Comparison of ENCODE assay signal across 18 cellular contexts in genomic region chr3:126469479-126469878, GRCh38. TPM values are rescaled to one million over a fixed set of nuclear protein-coding genes. Genes with fewer than 3 reads are reported as not detected.
DNase-seq lines count a peak whose midpoint lies in the region; ATAC-seq and TF ChIP-seq lines count a peak whose summit lies in the region.
"Had no signal": no experiment of that assay in that cellular context is flagged by ENCODE, and none has a peak within 500 bp of the region (broad histone marks: within the 10 kb centered on the region; RNA-seq: fewer than 3 reads in every experiment).

No MANE protein-coding gene starts in this region.

- TF ChIP-seq CTCF in right lobe of liver (IDR thresholded peaks at IDR 0.05) (no peak), suprapubic skin (IDR thresholded peaks at IDR 0.05) (no peak), testis (IDR thresholded peaks at IDR 0.05) (no peak)

- H3K4me1 ChIP-seq in right cardiac atrium (ENCODE audit: control insufficient read depth, insufficient read depth, low read length) (peaks cover 18% of the 10 kb centered on the region), right lobe of liver (peaks cover 3 to 68% (median 41%) of the 10 kb centered on the region in 4 donors), suprapubic skin (peaks cover 46% of the 10 kb centered on the region), testis (peaks cover 26% of the 10 kb centered on the region)

- TF ChIP-seq POLR2A in right lobe of liver (IDR thresholded peaks at IDR 0.05): no peak
- no peak for TF ChIP-seq POLR2A in suprapubic skin (IDR thresholded peaks at IDR 0.05)
- TF ChIP-seq POLR2A in testis (IDR thresholded peaks at IDR 0.05): no peak

- H3K27ac Mint-ChIP-seq in T-helper 17 cell: peak overlapping the region; percentile 27
- H3K27ac Mint-ChIP-seq: memory B cell had no signal

- ATAC-seq in Right ventricle myocardium superior (ENCODE audit: poor library complexity): peak; percentile 30
- ATAC-seq in right cardiac atrium: no peak
- no peak for ATAC-seq in T-helper 17 cell
- ATAC-seq in right lobe of liver: no peak
- ATAC-seq: SK-N-SH treated with all-trans-retinoic acid at 6 μM for 48 hours had no signal

- H3K36me3 Mint-ChIP-seq in T-helper 17 cell (ENCODE audit: low read depth): peaks cover 10% of the 10 kb centered on the region

- H3K27me3 ChIP-seq in right cardiac atrium (ENCODE audit: control insufficient read depth, insufficient read depth) (no peaks in the 10 kb centered on the region), right lobe of liver (no peaks in the 10 kb centered on the region), suprapubic skin (no peaks in the 10 kb centered on the region), testis (no peaks in the 10 kb centered on the region)

- no peak overlapping the region for H3K4me3 ChIP-seq in right cardiac atrium (ENCODE audit: low read length)
- H3K4me3 ChIP-seq in right lobe of liver: no peak overlapping the region
- no peak overlapping the region for H3K4me3 ChIP-seq in suprapubic skin
- no peak overlapping the region for H3K4me3 ChIP-seq in testis

- WGBS in right cardiac atrium: 75% methylated on average over 11 of the region's 11 CpGs
- WGBS in right lobe of liver (ENCODE audit: insufficient coverage, low coverage, low lambda C conversion rate, missing lambda C conversion rate): 86% methylated on average over 11 of the region's 11 CpGs
- 95% methylated on average over 11 of the region's 11 CpGs for WGBS in suprapubic skin
- 93 to 97% methylated on average over 11 of the region's 11 CpGs for WGBS in testis, 2 donors

- intact Hi-C loops in Right ventricle myocardium superior (cut with DNase I) (no loop called here), right cardiac atrium (cut with DNase I) (no loop called here), right lobe of liver (cut with DNase I) (no loop called here), testis (cut with DNase I; ENCODE audit: low total_unique reads) (no loop called here)

- peaks cover 53% of the 10 kb centered on the region for H3K4me1 Mint-ChIP-seq in T-helper 17 cell

- H3K9me3 ChIP-seq in right cardiac atrium (ENCODE audit: control insufficient read depth, low read length) (no peaks in the 10 kb centered on the region), T-helper 17 cell (ENCODE audit: control insufficient read depth, low read length, poor library complexity, severe bottlenecking) (no peaks in the 10 kb centered on the region), right lobe of liver (no peaks in the 10 kb centered on the region), suprapubic skin (no peaks in the 10 kb centered on the region), testis (no peaks in the 10 kb centered on the region)

- H3K27ac ChIP-seq in right cardiac atrium (ENCODE audit: low read length) (no peak overlapping the region), right lobe of liver (peak overlapping the region in 1 of 3 donors; percentile 34), suprapubic skin (no peak overlapping the region), testis (no peak overlapping the region)

- H3K27me3 Mint-ChIP-seq in T-helper 17 cell: no peaks in the 10 kb centered on the region
- H3K27me3 Mint-ChIP-seq: memory B cell had no signal

- H3K36me3 ChIP-seq in right lobe of liver (peaks cover 11 to 55% (median 34%) of the 10 kb centered on the region in 4 donors), suprapubic skin (peaks cover 66% of the 10 kb centered on the region), testis (ENCODE audit: low read depth, missing control alignments) (no peaks in the 10 kb centered on the region)

- TF ChIP-seq EP300 in suprapubic skin (IDR thresholded peaks at IDR 0.05): no peak

- no peak for DNase-seq in Right ventricle myocardium superior
- no peak for DNase-seq in right cardiac atrium
- DNase-seq in T-helper 17 cell: no peak
- DNase-seq in right lobe of liver: peak; percentile 23 to 51 (median 40)
- DNase-seq in suprapubic skin (ENCODE audit: low spot score in 2 of 2): peak; percentile 40 to 72
- no peak for DNase-seq in KG1 (lab: John Stamatoyannopoulos, UW)
- no peak for DNase-seq in testis
- no peak for DNase-seq in NCI-H1436 treated with DMSO at 0.1 percent for 48 hours (lab: John Stamatoyannopoulos, UW)
- DNase-seq: activated CD8-positive, alpha-beta memory T cell treated with anti-CD3 and anti-CD28 coated beads, Interleukin-2, amount 50 U/mL, for 48 hours; DMS79; NCI-H2171 treated with DMSO at 0.1 percent for 48 hours had no signal

- H3K4me3 Mint-ChIP-seq in T-helper 17 cell: no peak overlapping the region
- H3K4me3 Mint-ChIP-seq: memory B cell had no signal

RNA-seq across cellular contexts. Expression of gene ZXDC, which starts 6.2 kb away (rescaled TPM):
- total RNA-seq in Right ventricle myocardium superior (16.1 TPM), right cardiac atrium (10 to 100 TPM; 17.8 to 21.6 (median 19.7) TPM), T-helper 17 cell (10 to 100 TPM; 57.2 to 59.0 TPM), right lobe of liver (10 to 100 TPM; 16.4 to 30.2 (median 24.0) TPM), suprapubic skin (10 to 100 TPM; 40.5 to 97.5 (median 61.2) TPM), testis (10 to 100 TPM; 78.9 to 80.3 TPM)
- polyA plus RNA-seq in right cardiac atrium (8.2 TPM), testis (ENCODE audit: insufficient read depth, low read depth, low replicate concordance) (25.6 TPM)

RNA-seq across cellular contexts. Expression of gene UROC1, which starts 48.1 kb away (rescaled TPM):
- total RNA-seq in Right ventricle myocardium superior (not detected), right cardiac atrium (not detected), T-helper 17 cell (not detected), right lobe of liver (100 to 1,000 TPM in 1 of 6 experiments, 10 to 100 TPM in 5; 15.1 to 101 (median 55.8) TPM), suprapubic skin (not detected), testis (1 to 10 TPM in 1 of 2 donors, under 1 TPM in 1; 0.25 to 1.0 TPM)
- polyA plus RNA-seq in right cardiac atrium (not detected), testis (ENCODE audit: insufficient read depth, low read depth, low replicate concordance) (0.34 TPM)
- total RNA-seq: aorta, dermis microvascular lymphatic vessel endothelial cell, fibroblast of lung, H4, temporal lobe had no signal
- polyA plus RNA-seq: aorta, fibroblast of lung had no signal

RNA-seq across cellular contexts. Expression of gene CHST13, which starts 54.5 kb away (rescaled TPM):
- 0.11 TPM for total RNA-seq in Right ventricle myocardium superior
- total RNA-seq in right cardiac atrium: under 1 TPM in 3 of 4 donors, not detected in 1; 0.19 to 0.59 (median 0.34) TPM
- 0.11 TPM for polyA plus RNA-seq in right cardiac atrium
- under 1 TPM; 0.15 to 0.18 TPM for total RNA-seq in T-helper 17 cell
- total RNA-seq in right lobe of liver: 10 to 100 TPM; 23.5 to 48.9 (median 28.2) TPM
- total RNA-seq in suprapubic skin: not detected
- total RNA-seq in testis: 10 to 100 TPM; 13.3 to 21.7 TPM
- polyA plus RNA-seq in testis (ENCODE audit: insufficient read depth, low read depth, low replicate concordance): 21.4 TPM
- total RNA-seq: dermis microvascular lymphatic vessel endothelial cell, temporal lobe had no signal
- polyA plus RNA-seq: aorta, fibroblast of lung had no signal

Comparison
In these comparisons a context has a peak if more than half of its experiments do, and no peak if none do; other contexts are left out.
1. DNase-seq: peak in right lobe of liver (3 of 3) and suprapubic skin (2 of 2); none in Right ventricle myocardium superior (single experiment), right cardiac atrium (0 of 3), T-helper 17 cell (0 of 3), KG1 (single experiment), testis (single experiment) and NCI-H1436 treated with DMSO at 0.1 percent for 48 hours (single experiment).
2. RNA of gene UROC1, which starts 48.1 kb away (total RNA-seq): 15.1 to 101 TPM in right lobe of liver; 0.25 to 1.0 TPM in testis, not detected in Right ventricle myocardium superior (single experiment), not detected in right cardiac atrium, not detected in T-helper 17 cell and not detected in suprapubic skin; every median in the first group is over 4 times any median in the second.
3. RNA of gene CHST13, which starts 54.5 kb away (total RNA-seq): 23.5 to 48.9 TPM in right lobe of liver and 13.3 to 21.7 TPM in testis; 0.19 to 0.59 TPM in right cardiac atrium, 0.15 to 0.18 TPM in T-helper 17 cell, 0.11 TPM in Right ventricle myocardium superior (single experiment) and not detected in suprapubic skin; every median in the first group is over 4 times any median in the second.